8 cellular contexts compared by ENCODE assay signal in genomic region chr6:98835149-98836024, GRCh38.
DNase-seq lines count a peak whose midpoint lies in the region; ATAC-seq and TF ChIP-seq lines count a peak whose summit lies in the region.

No MANE protein-coding gene starts in this region.

- CTCF ChIA-PET in GM10248 (lab: Yijun Ruan, JAX), result interaction anchor here (1.0 to 1.3 kb wide), 2 partner anchors 10 to 14 kb away, joined by 3 read pairs; no protein-coding TSS in a partner anchor

- H3K9ac ChIP-seq in rectal smooth muscle tissue (ENCODE audit: low read length), result no peak overlapping the region

- no peak for TF ChIP-seq CTCF in GM10248 (IDR thresholded peaks at IDR 0.05; ENCODE audit: control extremely low read depth, extremely low read depth, low read depth, missing control alignments)

- H3K9me3 ChIP-seq in effector memory CD4-positive, alpha-beta T cell (ENCODE audit: control insufficient read depth, low read length), result no peaks in the 10 kb centered on the region

- no peaks in the 10 kb centered on the region for H3K36me3 ChIP-seq in effector memory CD4-positive, alpha-beta T cell (ENCODE audit: control insufficient read depth, insufficient read depth, low read length)
- H3K36me3 ChIP-seq in rectal smooth muscle tissue (ENCODE audit: control insufficient read depth, insufficient read depth, low read length), result no peaks in the 10 kb centered on the region

- POLR2A ChIA-PET in GM10248 (lab: Yijun Ruan, JAX), result no interaction called here

- H3K27ac ChIP-seq in effector memory CD4-positive, alpha-beta T cell (ENCODE audit: insufficient read depth, low read length, poor library complexity, severe bottlenecking), result no peak overlapping the region
- no peak overlapping the region for H3K27ac ChIP-seq in rectal smooth muscle tissue (ENCODE audit: low read depth, low read length)

- ATAC-seq in GM18502 (IDR thresholded peaks at IDR 0.05; ENCODE audit: poor library complexity, unreplicated experiment), result no peak
- no peak for ATAC-seq in GM19324 (IDR thresholded peaks at IDR 0.05; ENCODE audit: low FRiP score, unreplicated experiment)

- peak; percentile 20 for DNase-seq in GM10248 (ENCODE audit: extremely low spot score)
- DNase-seq in NCI-H1092 treated with DMSO at 0.1 percent for 48 hours (lab: John Stamatoyannopoulos, UW), result peak; percentile 64
- DNase-seq in effector memory CD4-positive, alpha-beta T cell, result no peak
- no peak for DNase-seq in midbrain (lab: John Stamatoyannopoulos, UW)
- DNase-seq in HuH-7 (ENCODE audit: low spot score), result no peak

- H3K4me1 ChIP-seq in effector memory CD4-positive, alpha-beta T cell (ENCODE audit: control insufficient read depth, insufficient read depth, low read length, poor library complexity, severe bottlenecking), result peaks cover 39% of the 10 kb centered on the region
- peaks cover 10% of the 10 kb centered on the region for H3K4me1 ChIP-seq in rectal smooth muscle tissue (ENCODE audit: control insufficient read depth, insufficient read depth, low read length)

- peak overlapping the region; percentile 71 for H3K4me3 ChIP-seq in effector memory CD4-positive, alpha-beta T cell (ENCODE audit: insufficient read depth, low read depth, low read length, poor library complexity, severe bottlenecking)
- peak overlapping the region; percentile 13 for H3K4me3 ChIP-seq in rectal smooth muscle tissue (ENCODE audit: low read length)

- H3K27me3 ChIP-seq in effector memory CD4-positive, alpha-beta T cell (replicated peaks; ENCODE audit: control insufficient read depth, insufficient read depth, low read length, poor library complexity, severe bottlenecking), result peaks cover 89% of the 10 kb centered on the region
- H3K27me3 ChIP-seq in rectal smooth muscle tissue (ENCODE audit: control insufficient read depth, insufficient read depth, low read length), result peaks cover 48% of the 10 kb centered on the region

Comparison
In these comparisons a context has a peak if more than half of its experiments do, and no peak if none do; other contexts are left out.
1. DNase-seq: peak in GM10248 (single experiment) and NCI-H1092 treated with DMSO at 0.1 percent for 48 hours (single experiment); none in effector memory CD4-positive, alpha-beta T cell (0 of 3), midbrain (single experiment) and HuH-7 (single experiment).